In genomic region chr1:61043010-61043820, GRCh38 we compare ENCODE assay signal across 9 cellular contexts. TPM values are rescaled to one million over a fixed set of nuclear protein-coding genes. Genes with fewer than 3 reads are reported as not detected.
A peak's percentile ranks its signal among the peaks of the same experiment; 100 is the strongest.
DNase-seq lines count a peak whose midpoint lies in the region; ATAC-seq and TF ChIP-seq lines count a peak whose summit lies in the region.
"Had no signal": no experiment of that assay in that cellular context is flagged by ENCODE, and none has a peak within 500 bp of the region (broad histone marks: within the 10 kb centered on the region; RNA-seq: fewer than 3 reads in every experiment).

No MANE protein-coding gene starts in this region.

- H3K27me3 ChIP-seq in HUES64 (ENCODE audit: insufficient read depth, low read length): peaks cover 46% of the 10 kb centered on the region
- H3K27me3 ChIP-seq in SU-DHL-6 (ENCODE audit: low read length): no peaks in the 10 kb centered on the region
- H3K27me3 ChIP-seq in adipocyte (replicated peaks; ENCODE audit: control insufficient read depth, insufficient read depth, low read length): no peaks in the 10 kb centered on the region
- H3K27me3 ChIP-seq in heart left ventricle: no peaks in the 10 kb centered on the region
- H3K27me3 ChIP-seq in tibial artery: no peaks in the 10 kb centered on the region
- H3K27me3 ChIP-seq: BLaER1 treated with 17β-estradiol and CSF1 and Interleukin-3, amounts not matched to agents 10 nM and 100 nM had no signal

- TF ChIP-seq CTCF in SU-DHL-6 (IDR thresholded peaks at IDR 0.05; ENCODE audit: insufficient read depth, low read length, poor library complexity, severe bottlenecking): peak; percentile 79
- TF ChIP-seq CTCF in heart left ventricle (IDR thresholded peaks at IDR 0.05): peak; percentile 86 to 94 (median 92)
- TF ChIP-seq CTCF in tibial artery (IDR thresholded peaks at IDR 0.05): peak; percentile 90 to 94

- TF ChIP-seq POLR2A in heart left ventricle (IDR thresholded peaks at IDR 0.05): no peak

- H3K9me3 ChIP-seq in HUES64 (ENCODE audit: insufficient read depth, low read depth, low read length): no peaks in the 10 kb centered on the region
- H3K9me3 ChIP-seq in SU-DHL-6 (ENCODE audit: insufficient read depth, low read length): no peaks in the 10 kb centered on the region
- no peaks in the 10 kb centered on the region for H3K9me3 ChIP-seq in adipocyte (ENCODE audit: control insufficient read depth, low read length)
- no peaks in the 10 kb centered on the region for H3K9me3 ChIP-seq in heart left ventricle
- H3K9me3 ChIP-seq in tibial artery: no peaks in the 10 kb centered on the region

- peak; percentile 72 for DNase-seq in NCI-H1436 (lab: John Stamatoyannopoulos, UW)
- no peak for DNase-seq in NCI-H1436 treated with DMSO at 0.1 percent for 48 hours (lab: John Stamatoyannopoulos, UW)
- peak; percentile 89 for DNase-seq in adipocyte (ENCODE audit: low read depth)
- peak; percentile 89 to 95 (median 90) for DNase-seq in heart left ventricle
- peak; percentile 63 for DNase-seq in pons (ENCODE audit: low spot score)
- peak; percentile 89 to 93 for DNase-seq in tibial artery

- WGBS in HUES64: 4% methylated on average over 85 of the region's 85 CpGs
- WGBS in heart left ventricle, 4 donors: 5 to 20% (median 14%) methylated on average over 47 to 85 of the region's 85 CpGs

- no peaks in the 10 kb centered on the region for H3K79me2 ChIP-seq in SU-DHL-6 (ENCODE audit: insufficient read depth, low read length)

- no peaks in the 10 kb centered on the region for H3K9me2 ChIP-seq in SU-DHL-6 (replicated peaks; ENCODE audit: insufficient read depth, low read length)

- intact Hi-C loops in heart left ventricle (cut with DNase I): loop anchor here (1.0 to 10.0 kb wide), 21 partner anchors 66 to 1072 kb away; no protein-coding TSS in a partner anchor
- intact Hi-C loops in tibial artery (cut with DNase I; ENCODE audit: low total_unique reads): loop anchor here (5.0 to 10.0 kb wide), 7 partner anchors 34 to 1071 kb away; no protein-coding TSS in a partner anchor

- peak overlapping the region; percentile 48 for H2AFZ ChIP-seq in SU-DHL-6 (ENCODE audit: low read depth, low read length, severe bottlenecking)

- no peak overlapping the region for H3K4me2 ChIP-seq in SU-DHL-6 (ENCODE audit: low read depth, low read length, poor library complexity, severe bottlenecking)
- H3K4me2 ChIP-seq: BLaER1 treated with 17β-estradiol and CSF1 and Interleukin-3, amounts not matched to agents 10 nM and 100 nM had no signal

- H3K36me3 ChIP-seq in HUES64 (ENCODE audit: insufficient read depth, low read length) (no peaks in the 10 kb centered on the region), SU-DHL-6 (ENCODE audit: low read length) (no peaks in the 10 kb centered on the region), adipocyte (ENCODE audit: control insufficient read depth, insufficient read depth, low read length, severe bottlenecking) (no peaks in the 10 kb centered on the region), heart left ventricle (no peaks in the 10 kb centered on the region), tibial artery (no peaks in the 10 kb centered on the region)
- H3K36me3 ChIP-seq: BLaER1 treated with 17β-estradiol and CSF1 and Interleukin-3, amounts not matched to agents 10 nM and 100 nM had no signal

- H3K4me1 ChIP-seq in HUES64 (ENCODE audit: insufficient read depth, low read length) (peaks cover 5% of the 10 kb centered on the region; the same call in 1 of the 2 replicates), adipocyte (ENCODE audit: control insufficient read depth, insufficient read depth, low read length) (no peaks in the 10 kb centered on the region), heart left ventricle (peaks cover 0 to 11% (median 4%) of the 10 kb centered on the region in 12 donors), tibial artery (peaks cover 0 to 11% (median 8%) of the 10 kb centered on the region in 4 donors)
- H3K4me1 ChIP-seq: BLaER1 treated with 17β-estradiol and CSF1 and Interleukin-3, amounts not matched to agents 10 nM and 100 nM had no signal

- no peaks in the 10 kb centered on the region for H4K20me1 ChIP-seq in SU-DHL-6 (ENCODE audit: low read depth, low read length)
- H4K20me1 ChIP-seq: BLaER1 treated with 17β-estradiol and CSF1 and Interleukin-3, amounts not matched to agents 10 nM and 100 nM had no signal

- ATAC-seq in heart left ventricle: peak; percentile 87 to 97 (median 96)

- H3K4me3 ChIP-seq in HUES64 (ENCODE audit: low read length): peak overlapping the region; percentile 54
- no peak overlapping the region for H3K4me3 ChIP-seq in SU-DHL-6 (ENCODE audit: insufficient read depth, low read length, poor library complexity, severe bottlenecking)
- H3K4me3 ChIP-seq in adipocyte (ENCODE audit: low read length): peak overlapping the region; percentile 80
- H3K4me3 ChIP-seq in heart left ventricle: peak overlapping the region; percentile 28 to 67 (median 59)
- H3K4me3 ChIP-seq in tibial artery: peak overlapping the region; percentile 55 to 59
- H3K4me3 ChIP-seq: BLaER1 treated with 17β-estradiol and CSF1 and Interleukin-3, amounts not matched to agents 10 nM and 100 nM had no signal

- no peaks in the 10 kb centered on the region for H3F3A ChIP-seq in SU-DHL-6 (ENCODE audit: insufficient read depth)

- H3K27ac ChIP-seq in HUES64 (ENCODE audit: low read depth, low read length) (0 out of 2 replicates have a peak overlapping the region, but pooled peaks have one; percentile 3), SU-DHL-6 (ENCODE audit: low read depth, low read length) (no peak overlapping the region), heart left ventricle (peak overlapping the region in 10 of 12 donors; percentile 22 to 82 (median 72)), tibial artery (peak overlapping the region; percentile 79 to 81)
- H3K27ac ChIP-seq: BLaER1 treated with 17β-estradiol and CSF1 and Interleukin-3, amounts not matched to agents 10 nM and 100 nM had no signal

- H3K9ac ChIP-seq in HUES64 (ENCODE audit: low read depth, low read length) (peak overlapping the region; percentile 64), SU-DHL-6 (ENCODE audit: low read length) (no peak overlapping the region), adipocyte (ENCODE audit: low read length) (peak overlapping the region; percentile 82)
- H3K9ac ChIP-seq: BLaER1 treated with 17β-estradiol and CSF1 and Interleukin-3, amounts not matched to agents 10 nM and 100 nM had no signal

RNA-seq across cellular contexts. Expression of gene NFIA, which starts 39.1 kb away (rescaled TPM):
- polyA plus RNA-seq in HUES64 (2013, experiment 1 of 2): 1.8 TPM
- 1.3 TPM for polyA plus RNA-seq in HUES64 (2013, experiment 2 of 2)
- total RNA-seq in heart left ventricle: 100 to 1,000 TPM in 2 of 9 donors, 10 to 100 TPM in 7; 76.6 to 121 (median 98.5) TPM
- polyA plus RNA-seq in heart left ventricle: 10 to 100 TPM; 12.7 to 24.3 TPM
